17 cellular contexts compared by ENCODE assay signal in the genomic region with DNA sequence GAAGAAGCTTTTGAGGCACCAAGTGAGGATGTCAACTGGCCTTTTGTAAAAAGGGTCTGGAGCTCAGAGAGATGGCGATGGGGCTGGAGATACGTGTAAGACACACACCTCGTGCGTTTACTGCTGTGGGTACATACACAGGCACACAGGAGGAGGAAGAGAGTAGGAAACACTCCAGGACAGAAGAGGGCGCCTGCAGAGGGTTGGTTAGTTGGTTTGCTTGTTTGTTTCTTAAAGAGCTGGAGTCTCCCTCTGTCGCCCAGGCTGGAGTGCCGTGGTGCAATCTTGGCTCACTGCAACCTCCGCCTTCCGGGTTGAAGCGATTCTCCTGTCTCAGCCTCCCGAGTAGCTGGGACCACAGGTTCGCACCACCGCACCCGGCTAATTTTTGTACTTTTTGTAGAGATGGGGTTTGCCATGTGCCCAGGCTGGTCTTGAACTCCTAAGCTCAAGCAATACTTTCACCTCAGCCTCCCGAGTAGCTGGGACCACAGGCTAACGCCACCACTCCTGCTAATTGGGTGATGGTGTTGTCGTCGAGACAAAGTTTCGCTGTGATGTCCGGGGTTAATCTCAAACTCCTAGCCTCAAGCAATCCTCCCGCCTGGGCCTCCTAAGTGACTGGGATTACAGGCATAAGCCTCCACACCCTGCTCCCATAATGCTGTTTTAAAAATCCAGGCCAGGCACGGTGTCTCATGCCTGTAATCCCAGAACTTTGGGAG. TPM values are rescaled to one million over a fixed set of nuclear protein-coding genes. Genes with fewer than 3 reads are reported as not detected.
A peak's percentile ranks its signal among the peaks of the same experiment; 100 is the strongest.
DNase-seq lines count a peak whose midpoint lies in the region; ATAC-seq and TF ChIP-seq lines count a peak whose summit lies in the region.
"Had no signal": no experiment of that assay in that cellular context is flagged by ENCODE, and none has a peak within 500 bp of the region (broad histone marks: within the 10 kb centered on the region; RNA-seq: fewer than 3 reads in every experiment).

No MANE protein-coding gene starts in this region.

- no peak overlapping the region for H3K9ac ChIP-seq in NT2/D1 (ENCODE audit: insufficient read length, low read depth)

- no peak for ATAC-seq in GM18870 (IDR thresholded peaks at IDR 0.05; ENCODE audit: unreplicated experiment)
- ATAC-seq: effector memory CD8-positive, alpha-beta T cell had no signal

- H3K9me3 ChIP-seq in NT2/D1 (ENCODE audit: insufficient read depth, low read length), result peaks cover 1% of the 10 kb centered on the region
- H3K9me3 ChIP-seq in esophagus muscularis mucosa, result no peaks in the 10 kb centered on the region
- H3K9me3 ChIP-seq: SJSA1 had no signal

- H3K27ac ChIP-seq in esophagus muscularis mucosa (replicated peaks in 1 of 4), result no peak overlapping the region
- H3K27ac ChIP-seq: cardiac muscle cell, SJSA1 had no signal

- WGBS in esophagus muscularis mucosa, result 92% methylated on average over 21 of the region's 22 CpGs

- intact Hi-C loops in esophagus muscularis mucosa (cut with DNase I), result no loop called here

- DNase-seq in NCI-H524 (lab: John Stamatoyannopoulos, UW) (peak; percentile 22 to 58), NCI-H524 treated with DMSO at 0.1 percent for 48 hours (lab: John Stamatoyannopoulos, UW) (no peak), ELF-1 (ENCODE audit: low read depth, low spot score) (peak; percentile 68), NT2/D1 (ENCODE audit: low read depth, low spot score) (peak; percentile 18), esophagus muscularis mucosa (ENCODE audit: extremely low spot score) (peak; percentile 75), amygdala (lab: John Stamatoyannopoulos, UW) (no peak), C1 segment of cervical spinal cord (lab: John Stamatoyannopoulos, UW) (no peak)
- DNase-seq: effector memory CD8-positive, alpha-beta T cell; foreskin melanocyte; GOT3; islet precursor cell had no signal

- no peak for TF ChIP-seq EP300 in esophagus muscularis mucosa (IDR thresholded peaks at IDR 0.05)

- no peak for TF ChIP-seq POLR2A in esophagus muscularis mucosa (IDR thresholded peaks at IDR 0.05; ENCODE audit: low read depth)

- H3K27me3 ChIP-seq in NT2/D1 (ENCODE audit: insufficient read depth, insufficient read length), result no peaks in the 10 kb centered on the region
- H3K27me3 ChIP-seq in esophagus muscularis mucosa, result peaks cover 0 to 6% (median 0%) of the 10 kb centered on the region in 4 donors
- H3K27me3 ChIP-seq: cardiac muscle cell, SJSA1 had no signal

- H3K4me1 ChIP-seq in NT2/D1 (ENCODE audit: insufficient read depth, insufficient read length) (no peaks in the 10 kb centered on the region), esophagus muscularis mucosa (no peaks in the 10 kb centered on the region)
- H3K4me1 ChIP-seq: SJSA1 had no signal

- H3K36me3 ChIP-seq in NT2/D1 (ENCODE audit: insufficient read depth, insufficient read length, low read length) (no peaks in the 10 kb centered on the region), esophagus muscularis mucosa (no peaks in the 10 kb centered on the region)
- H3K36me3 ChIP-seq: cardiac muscle cell, SJSA1 had no signal

- no peak for TF ChIP-seq CTCF in esophagus muscularis mucosa (IDR thresholded peaks at IDR 0.05)

- H3K4me3 ChIP-seq in NT2/D1 (ENCODE audit: insufficient read length, low read depth) (no peak overlapping the region), esophagus muscularis mucosa (no peak overlapping the region)
- H3K4me3 ChIP-seq: cardiac muscle cell, SJSA1 had no signal

RNA-seq across cellular contexts. Expression of a gene that starts 1.2 kb away (rescaled TPM):
- not detected for total RNA-seq in esophagus muscularis mucosa
- total RNA-seq: cardiac muscle cell, MCF 10A, mucosa of gallbladder, progenitor cell of endocrine pancreas, SJSA1 had no signal

Comparison
In these comparisons a context has a peak if more than half of its experiments do, and no peak if none do; other contexts are left out.
1. DNase-seq: peak in NCI-H524 (2 of 2), ELF-1 (single experiment), NT2/D1 (single experiment) and esophagus muscularis mucosa (single experiment); none in NCI-H524 treated with DMSO at 0.1 percent for 48 hours (single experiment), amygdala (0 of 56) and C1 segment of cervical spinal cord (0 of 14).